1 cellular context compared by ENCODE assay signal in genomic region chr9:99511723-99512122, GRCh38.
TF ChIP-seq lines count a peak whose summit lies in the region.

No MANE protein-coding gene starts in this region.

TF ChIP-seq in GM23338, 12 proteins besides CTCF, POLR2A, EP300 and RAD21 (continued from another document):
- TF ChIP-seq, protein P1, sequence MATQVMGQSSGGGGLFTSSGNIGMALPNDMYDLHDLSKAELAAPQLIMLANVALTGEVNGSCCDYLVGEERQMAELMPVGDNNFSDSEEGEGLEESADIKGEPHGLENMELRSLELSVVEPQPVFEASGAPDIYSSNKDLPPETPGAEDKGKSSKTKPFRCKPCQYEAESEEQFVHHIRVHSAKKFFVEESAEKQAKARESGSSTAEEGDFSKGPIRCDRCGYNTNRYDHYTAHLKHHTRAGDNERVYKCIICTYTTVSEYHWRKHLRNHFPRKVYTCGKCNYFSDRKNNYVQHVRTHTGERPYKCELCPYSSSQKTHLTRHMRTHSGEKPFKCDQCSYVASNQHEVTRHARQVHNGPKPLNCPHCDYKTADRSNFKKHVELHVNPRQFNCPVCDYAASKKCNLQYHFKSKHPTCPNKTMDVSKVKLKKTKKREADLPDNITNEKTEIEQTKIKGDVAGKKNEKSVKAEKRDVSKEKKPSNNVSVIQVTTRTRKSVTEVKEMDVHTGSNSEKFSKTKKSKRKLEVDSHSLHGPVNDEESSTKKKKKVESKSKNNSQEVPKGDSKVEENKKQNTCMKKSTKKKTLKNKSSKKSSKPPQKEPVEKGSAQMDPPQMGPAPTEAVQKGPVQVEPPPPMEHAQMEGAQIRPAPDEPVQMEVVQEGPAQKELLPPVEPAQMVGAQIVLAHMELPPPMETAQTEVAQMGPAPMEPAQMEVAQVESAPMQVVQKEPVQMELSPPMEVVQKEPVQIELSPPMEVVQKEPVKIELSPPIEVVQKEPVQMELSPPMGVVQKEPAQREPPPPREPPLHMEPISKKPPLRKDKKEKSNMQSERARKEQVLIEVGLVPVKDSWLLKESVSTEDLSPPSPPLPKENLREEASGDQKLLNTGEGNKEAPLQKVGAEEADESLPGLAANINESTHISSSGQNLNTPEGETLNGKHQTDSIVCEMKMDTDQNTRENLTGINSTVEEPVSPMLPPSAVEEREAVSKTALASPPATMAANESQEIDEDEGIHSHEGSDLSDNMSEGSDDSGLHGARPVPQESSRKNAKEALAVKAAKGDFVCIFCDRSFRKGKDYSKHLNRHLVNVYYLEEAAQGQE (IDR thresholded peaks at IDR 0.05; ENCODE audit: unreplicated experiment) = no peak
- TF ChIP-seq EZH2 (IDR thresholded peaks at IDR 0.05; ENCODE audit: low read depth, unreplicated experiment) = no peak
TF ChIP-seq in GM23338: peak in this region for 0.
